ENCODE assay signal across 1 cellular context in genomic region chr2:233486357-233486756, GRCh38.
TF ChIP-seq lines count a peak whose summit lies in the region.

No MANE protein-coding gene starts in this region.

TF ChIP-seq in GM23338, 12 proteins besides CTCF, POLR2A, EP300 and RAD21 (continued from another document):
- TF ChIP-seq ZNF331 (CRISPR knock-in tag; IDR thresholded peaks at IDR 0.05; ENCODE audit: low read depth) (no peak), ZNF462 (CRISPR knock-in tag; IDR thresholded peaks at IDR 0.05) (no peak)
